ENCODE assay signal across 18 cellular contexts in the genomic region with DNA sequence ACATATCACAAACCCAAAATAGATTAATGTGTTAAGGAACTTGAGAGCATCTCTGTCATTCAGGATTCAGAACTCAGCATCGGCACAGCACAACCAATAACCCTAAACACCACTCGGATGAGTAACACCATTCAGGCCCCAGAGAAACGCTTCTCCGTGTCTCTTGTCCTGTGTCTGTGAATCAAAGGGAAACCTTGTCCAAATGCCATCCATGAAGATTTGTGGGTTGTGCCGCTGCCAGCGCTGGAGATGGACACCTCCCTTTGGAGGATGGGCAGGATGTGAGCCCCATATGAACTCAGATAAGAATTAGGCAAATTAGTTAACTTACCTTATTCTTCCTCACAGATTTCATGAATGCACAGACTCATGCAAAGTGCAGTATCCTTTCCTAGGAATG.
"Had no signal": no experiment of that assay in that cellular context is flagged by ENCODE, and none has a peak within 500 bp of the region (broad histone marks: within the 10 kb centered on the region; RNA-seq: fewer than 3 reads in every experiment).

No MANE protein-coding gene starts in this region.

- DNase-seq: activated CD4-positive, alpha-beta memory T cell treated with anti-CD3 and anti-CD28 coated beads for 36 hours; activated CD4-positive, alpha-beta T cell treated with anti-CD3 and anti-CD28 coated beads for 4 hours; activated CD4-positive, CD25-positive, alpha-beta regulatory T cell; activated naive CD4-positive, alpha-beta T cell treated with anti-CD3 and anti-CD28 coated beads for 36 hours; activated naive CD8-positive, alpha-beta T cell treated with anti-CD3 and anti-CD28 coated beads, Interleukin-2, amount 10 ng/mL, durations not matched to agents 7 days and 5 days; activated T-cell treated with anti-CD3 and anti-CD28 coated beads, Interleukin-2, amount 50 U/mL, for 48 hours; amniotic stem cell; cerebellar nuclear complex; left lung; nephron progenitor cell; right lobe of liver; stimulated activated CD8-positive, alpha-beta memory T cell treated with anti-CD3 and anti-CD28 coated beads, Interleukin-4, amount 100 ng/mL, for 48 hours; stimulated activated naive B cell treated with anti-CD40 and anti-IgM and Interleukin-4, amounts not matched to agents 10 μg/mL and 1 μg/mL and 100 μg/mL, for 72 hours; T1000; testis had no signal

- H3K4me1 Mint-ChIP-seq: activated naive CD8-positive, alpha-beta T cell treated with anti-CD3 and anti-CD28 coated beads, Interleukin-2, amount 10 ng/mL, durations not matched to agents 7 days and 5 days had no signal

- FAIRE-seq: bronchial epithelial cell had no signal

- H3K9me3 Mint-ChIP-seq: activated CD4-positive, alpha-beta memory T cell treated with anti-CD3 and anti-CD28 coated beads for 36 hours; activated naive CD4-positive, alpha-beta T cell treated with anti-CD3 and anti-CD28 coated beads for 36 hours; activated naive CD8-positive, alpha-beta T cell treated with anti-CD3 and anti-CD28 coated beads, Interleukin-2, amount 10 ng/mL, durations not matched to agents 7 days and 5 days; stimulated activated naive B cell treated with anti-CD40 and anti-IgM and Interleukin-4, amounts not matched to agents 10 μg/mL and 1 μg/mL and 100 μg/mL, for 72 hours; T-helper 1 cell treated with Interleukin-12 subunit alpha and Interleukin-12 subunit beta and Interleukin-4 antibody, amounts not matched to agents 30 μg/mL and 1 μg/mL, for 36 hours had no signal

- ATAC-seq: left lung, right lobe of liver had no signal

- H3K27me3 Mint-ChIP-seq: activated CD4-positive, alpha-beta memory T cell treated with anti-CD3 and anti-CD28 coated beads for 36 hours; type B pancreatic cell had no signal

- H3K27ac Mint-ChIP-seq: activated CD4-positive, alpha-beta memory T cell treated with anti-CD3 and anti-CD28 coated beads for 36 hours; activated naive CD4-positive, alpha-beta T cell treated with anti-CD3 and anti-CD28 coated beads for 36 hours; activated naive CD8-positive, alpha-beta T cell treated with anti-CD3 and anti-CD28 coated beads, Interleukin-2, amount 10 ng/mL, durations not matched to agents 7 days and 5 days; nephron progenitor cell; stimulated activated naive B cell treated with anti-CD40 and anti-IgM and Interleukin-4, amounts not matched to agents 10 μg/mL and 1 μg/mL and 100 μg/mL, for 72 hours; T-helper 1 cell treated with Interleukin-12 subunit alpha and Interleukin-12 subunit beta and Interleukin-4 antibody, amounts not matched to agents 30 μg/mL and 1 μg/mL, for 36 hours; type B pancreatic cell had no signal

- H3K36me3 Mint-ChIP-seq: activated CD4-positive, alpha-beta memory T cell treated with anti-CD3 and anti-CD28 coated beads for 36 hours; activated naive CD8-positive, alpha-beta T cell treated with anti-CD3 and anti-CD28 coated beads, Interleukin-2, amount 10 ng/mL, durations not matched to agents 7 days and 5 days; stimulated activated naive B cell treated with anti-CD40 and anti-IgM and Interleukin-4, amounts not matched to agents 10 μg/mL and 1 μg/mL and 100 μg/mL, for 72 hours; type B pancreatic cell had no signal

- H3K4me3 Mint-ChIP-seq: activated CD4-positive, alpha-beta memory T cell treated with anti-CD3 and anti-CD28 coated beads for 36 hours; activated naive CD4-positive, alpha-beta T cell treated with anti-CD3 and anti-CD28 coated beads for 36 hours; activated naive CD8-positive, alpha-beta T cell treated with anti-CD3 and anti-CD28 coated beads, Interleukin-2, amount 10 ng/mL, durations not matched to agents 7 days and 5 days; nephron progenitor cell; stimulated activated naive B cell treated with anti-CD40 and anti-IgM and Interleukin-4, amounts not matched to agents 10 μg/mL and 1 μg/mL and 100 μg/mL, for 72 hours; T-helper 1 cell treated with Interleukin-12 subunit alpha and Interleukin-12 subunit beta and Interleukin-4 antibody, amounts not matched to agents 30 μg/mL and 1 μg/mL, for 36 hours; type B pancreatic cell had no signal
